In the genomic region with DNA sequence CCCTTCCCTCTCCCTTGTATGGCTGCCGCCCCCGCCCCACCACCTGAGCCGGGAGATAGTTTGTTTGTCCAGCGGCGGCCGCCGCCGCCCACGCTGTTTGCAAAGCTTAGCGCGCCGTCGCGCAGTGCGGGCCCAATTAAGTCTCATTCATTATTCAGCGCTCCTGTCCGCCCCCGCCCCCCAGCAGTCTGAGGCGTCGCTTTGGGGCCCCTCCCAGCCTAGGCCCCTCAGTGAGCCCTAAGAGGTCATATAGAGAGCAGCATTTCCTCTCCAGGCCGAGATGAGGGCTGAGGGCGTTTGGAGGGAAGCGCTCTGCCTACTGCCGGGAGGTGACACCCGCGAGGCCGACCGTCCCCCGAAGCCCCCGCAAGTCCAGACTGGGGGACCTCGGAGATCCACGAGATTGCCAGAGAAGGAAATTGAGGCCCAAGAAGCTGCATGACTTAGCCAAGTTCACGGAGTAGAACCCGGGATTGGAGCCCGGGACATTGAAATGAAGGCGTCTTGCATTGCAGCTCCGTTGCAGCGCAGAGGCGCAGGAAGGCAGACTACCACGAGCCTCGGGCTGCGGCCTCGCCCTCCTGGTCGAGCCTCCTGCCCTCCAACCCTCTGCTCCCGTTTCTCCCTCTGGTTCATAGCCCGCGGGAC, we compare ENCODE assay signal across 9 cellular contexts. TPM values are rescaled to one million over a fixed set of nuclear protein-coding genes. Genes with fewer than 3 reads are reported as not detected.
DNase-seq lines count a peak whose midpoint lies in the region; ATAC-seq and TF ChIP-seq lines count a peak whose summit lies in the region.
"Had no signal": no experiment of that assay in that cellular context is flagged by ENCODE, and none has a peak within 500 bp of the region (broad histone marks: within the 10 kb centered on the region; RNA-seq: fewer than 3 reads in every experiment).

TSS of gene DNAJC22 (plus strand) at position 230 of the 648 bp plus-strand sequence. CDS start 1,985 bp downstream, outside the sequence.

- TF ChIP-seq CTCF in heart right ventricle (IDR thresholded peaks at IDR 0.05) (no peak), PC-3 (conservative IDR thresholded peaks at IDR 0.05; ENCODE audit: low read depth, low read length) (no peak), coronary artery (IDR thresholded peaks at IDR 0.05) (no peak), omental fat pad (IDR thresholded peaks at IDR 0.05) (no peak)

- 1 to 2% methylated on average over 47 of the region's 47 CpGs for WGBS in heart right ventricle, 2 donors

- CTCF ChIA-PET in PC-3 (lab: Charles Lee): interaction anchor here (0.5 to 3.2 kb wide), 8 partner anchors 10 to 191 kb away, joined by 3 to 16 read pairs (median 8); partner anchors contain the start of genes SPATS2 and TROAP

- no peaks in the 10 kb centered on the region for H3K9me2 ChIP-seq in PC-3 (replicated peaks; ENCODE audit: low read length)

- H4K20me1 ChIP-seq in PC-3 (ENCODE audit: low read length): no peaks in the 10 kb centered on the region

- peak within 1 kb of the TSS; percentile 55; the same call in 1 of the 2 replicates for H3K9ac ChIP-seq in PC-3 (ENCODE audit: low read length)
- H3K9ac ChIP-seq in muscle layer of colon (ENCODE audit: low read length): no peak within 1 kb of the TSS

- H3K27ac ChIP-seq in heart right ventricle (no peak within 1 kb of the TSS), PC-3 (ENCODE audit: low read length) (no peak within 1 kb of the TSS), coronary artery (no peak within 1 kb of the TSS), muscle layer of colon (ENCODE audit: low read depth, low read length) (no peak within 1 kb of the TSS)
- H3K27ac ChIP-seq: epithelial cell of prostate had no signal

- POLR2A ChIA-PET in PC-3 (lab: Charles Lee; ENCODE audit: unreplicated experiment): interaction anchor here (0.6 kb wide), 2 partner anchors 68 to 224 kb away, joined by 3 to 10 read pairs; no protein-coding TSS in a partner anchor

- DNase-seq in heart right ventricle (no peak), Right ventricle myocardium superior (no peak), PC-3 (peak; percentile 50), coronary artery (ENCODE audit: low spot score) (peak; percentile 70), omental fat pad (ENCODE audit: low spot score) (no peak), AML-193 (lab: John Stamatoyannopoulos, UW) (no peak), EL (no peak)

- peak in 6 of 8 donors; percentile 4 to 26 (median 14) for ATAC-seq in heart right ventricle
- no peak for ATAC-seq in Right ventricle myocardium superior (ENCODE audit: poor library complexity)
- ATAC-seq in PC-3: peak; percentile 21
- no peak for ATAC-seq in omental fat pad (ENCODE audit: low FRiP score)

- no TSS peak for BruUV-seq in PC-3 (replicated peaks; lab: Mats Ljungman, UMichigan)

- H2AFZ ChIP-seq in PC-3 (ENCODE audit: low read length): peak within 1 kb of the TSS; percentile 81

- H3K9me3 ChIP-seq in heart right ventricle (no peaks in the 10 kb centered on the region), PC-3 (ENCODE audit: low read length) (no peaks in the 10 kb centered on the region), muscle layer of colon (ENCODE audit: low read length) (no peaks in the 10 kb centered on the region)

- H3K27me3 ChIP-seq in heart right ventricle (peaks cover 22 to 98% (median 84%) of the 10 kb centered on the region in 7 donors), PC-3 (ENCODE audit: low read length) (peaks cover 21% of the 10 kb centered on the region), muscle layer of colon (ENCODE audit: control insufficient read depth in 1 of 2, insufficient read depth in 2 of 2, low read length in 2 of 2) (peaks cover 72 to 91% of the 10 kb centered on the region in 2 donors)

- H3K79me2 ChIP-seq in PC-3 (ENCODE audit: low read length): peaks cover 7% of the 10 kb centered on the region; the same call in 1 of the 2 replicates

- H3K36me3 ChIP-seq in heart right ventricle: no peaks in the 10 kb centered on the region
- H3K36me3 ChIP-seq in PC-3 (ENCODE audit: low read depth, low read length): no peaks in the 10 kb centered on the region
- H3K36me3 ChIP-seq in muscle layer of colon (ENCODE audit: insufficient read depth, low read length): no peaks in the 10 kb centered on the region

- H3K4me3 ChIP-seq in heart right ventricle (peak within 1 kb of the TSS in 9 of 10 donors; percentile 23 to 51 (median 43)), PC-3 (ENCODE audit: low read length) (peak within 1 kb of the TSS; percentile 70), coronary artery (peak within 1 kb of the TSS; percentile 76), muscle layer of colon (ENCODE audit: low read depth in 1 of 2, low read length in 2 of 2) (peak within 1 kb of the TSS; percentile 35 to 57)

- H3K4me1 ChIP-seq in heart right ventricle: peaks cover 32 to 63% (median 54%) of the 10 kb centered on the region in 9 donors
- H3K4me1 ChIP-seq in PC-3 (ENCODE audit: insufficient read depth, low read length): peaks cover 38% of the 10 kb centered on the region
- H3K4me1 ChIP-seq in muscle layer of colon (ENCODE audit: insufficient read depth, low read length): peaks cover 49% of the 10 kb centered on the region

- intact Hi-C loops in heart right ventricle (cut with DNase I): loop anchor here in 1 of 10 donors (10.0 kb wide), 1 partner anchor 52 kb away; the partner anchor contains the start of gene PRPH
- intact Hi-C loops in Right ventricle myocardium superior (cut with DNase I): no loop called here
- intact Hi-C loops in PC-3 (cut with micrococcal nuclease): no loop called here

- no peaks in the 10 kb centered on the region for H3F3A ChIP-seq in PC-3 (ENCODE audit: low read length, unreplicated experiment)

- peak within 1 kb of the TSS; percentile 87 for H3K4me2 ChIP-seq in PC-3 (ENCODE audit: low read length)

RNA-seq across cellular contexts. Expression of gene DNAJC22, which starts in this region (rescaled TPM):
- total RNA-seq in heart right ventricle (under 1 TPM in 7 of 10 donors, not detected in 3; 0.17 to 0.59 (median 0.26) TPM), Right ventricle myocardium superior (0.16 TPM), PC-3 (2014; rRNA removed) (12.9 and 16.8 TPM in 2 replicates), omental fat pad (1 to 10 TPM in 3 of 4 donors, not detected in 1; 1.8 to 9.2 (median 3.0) TPM)
- under 1 TPM in 1 of 2 donors, not detected in 1; 0.01 TPM for polyA plus RNA-seq in heart right ventricle

Comparison
In these comparisons a context has a peak if more than half of its experiments do, and no peak if none do; other contexts are left out.
1. Peak in ATAC-seq and H3K4me3 ChIP-seq in heart right ventricle; RNA of the gene not detected or under 1 TPM.
2. DNase-seq: peak in PC-3 (single experiment) and coronary artery (single experiment); none in heart right ventricle (0 of 2), Right ventricle myocardium superior (single experiment), omental fat pad (single experiment), AML-193 (0 of 2) and EL (single experiment).
3. Peak in every context shown above with its lines, with median percentiles within 50 percentile points of each other: H3K4me3 ChIP-seq.